1 cellular context compared by ENCODE assay signal in genomic region chr9:35907732-35908483, GRCh38.
TF ChIP-seq lines count a peak whose summit lies in the region.

No MANE protein-coding gene starts in this region.

TF ChIP-seq in HEK293, 187 proteins besides CTCF, POLR2A, EP300 and RAD21 (continued from another document and continues in another):
- no peak for TF ChIP-seq ZNF148 (tag by site-specific recombination; IDR thresholded peaks at IDR 0.05; ENCODE audit: borderline replicate concordance)
- no peak for TF ChIP-seq ZBTB10 (tag by site-specific recombination; IDR thresholded peaks at IDR 0.05)
- no peak for TF ChIP-seq KLF7 (tag by site-specific recombination; IDR thresholded peaks at IDR 0.05; ENCODE audit: borderline replicate concordance)
- TF ChIP-seq ZSCAN5A (tag by site-specific recombination; IDR thresholded peaks at IDR 0.05) = no peak
- no peak for TF ChIP-seq ZIC2 (tag by site-specific recombination; IDR thresholded peaks at IDR 0.05)
- peak; percentile 81 for TF ChIP-seq PRDM1 (tag by site-specific recombination; IDR thresholded peaks at IDR 0.05)
- no peak for TF ChIP-seq ZNF792 (tag by site-specific recombination; IDR thresholded peaks at IDR 0.05)
- no peak for TF ChIP-seq ZNF624 (tag by site-specific recombination; IDR thresholded peaks at IDR 0.05)
- no peak for TF ChIP-seq ZFP41 (tag by site-specific recombination; IDR thresholded peaks at IDR 0.05; ENCODE audit: borderline replicate concordance)
- TF ChIP-seq ZNF830 (tag by site-specific recombination; IDR thresholded peaks at IDR 0.05; ENCODE audit: low read depth) = no peak
- TF ChIP-seq PRDM6 (tag by site-specific recombination; IDR thresholded peaks at IDR 0.05) = no peak
- no peak for TF ChIP-seq ZNF596 (tag by site-specific recombination; IDR thresholded peaks at IDR 0.05)
- no peak for TF ChIP-seq ZNF311 (tag by site-specific recombination; IDR thresholded peaks at IDR 0.05; ENCODE audit: borderline replicate concordance)
- TF ChIP-seq ZNF529 (tag by site-specific recombination; IDR thresholded peaks at IDR 0.05; ENCODE audit: insufficient replicate concordance) = no peak
- TF ChIP-seq ZNF324 (tag by site-specific recombination; IDR thresholded peaks at IDR 0.05) = no peak
- no peak for TF ChIP-seq ZSCAN18 (tag by site-specific recombination; IDR thresholded peaks at IDR 0.05)
- 0 out of 2 replicates have a peak, but pooled peaks have one; percentile 30 for TF ChIP-seq KLF17 (tag by site-specific recombination; IDR thresholded peaks at IDR 0.05)
- TF ChIP-seq ZNF600 (tag by site-specific recombination; IDR thresholded peaks at IDR 0.05) = no peak
- TF ChIP-seq MZF1 (tag by site-specific recombination; IDR thresholded peaks at IDR 0.05; ENCODE audit: borderline replicate concordance) = no peak
- TF ChIP-seq ZNF133 (tag by site-specific recombination; IDR thresholded peaks at IDR 0.05) = no peak
- TF ChIP-seq ZNF704 (tag by site-specific recombination; IDR thresholded peaks at IDR 0.05) = no peak
- no peak for TF ChIP-seq OVOL3 (tag by site-specific recombination; IDR thresholded peaks at IDR 0.05)
- no peak for TF ChIP-seq ZNF433 (tag by site-specific recombination; IDR thresholded peaks at IDR 0.05; ENCODE audit: low read depth)
- no peak for TF ChIP-seq ZFP69B (tag by site-specific recombination; IDR thresholded peaks at IDR 0.05)
- no peak for TF ChIP-seq YY2 (tag by site-specific recombination; IDR thresholded peaks at IDR 0.05)
- TF ChIP-seq ZNF366 (tag by site-specific recombination; conservative IDR thresholded peaks at IDR 0.05) = peak; percentile 78
- TF ChIP-seq ZNF341 (tag by site-specific recombination; IDR thresholded peaks at IDR 0.05; ENCODE audit: low read depth) = no peak
- no peak for TF ChIP-seq ZBTB44 (tag by site-specific recombination; IDR thresholded peaks at IDR 0.05)
- TF ChIP-seq GFI1B (tag by site-specific recombination; IDR thresholded peaks at IDR 0.05) = no peak
- TF ChIP-seq WT1 (tag by site-specific recombination; IDR thresholded peaks at IDR 0.05) = peak; percentile 18; the same call in 1 of the 2 replicates
- TF ChIP-seq ZNF585B (tag by site-specific recombination; IDR thresholded peaks at IDR 0.05) = no peak
- TF ChIP-seq SP2 (tag by site-specific recombination; IDR thresholded peaks at IDR 0.05) = no peak
- peak; percentile 46; the same call in 1 of the 2 replicates for TF ChIP-seq ZBTB17 (tag by site-specific recombination; IDR thresholded peaks at IDR 0.05)
- no peak for TF ChIP-seq IKZF3 (tag by site-specific recombination; IDR thresholded peaks at IDR 0.05)
- 0 out of 2 replicates have a peak, but pooled peaks have one; percentile 40 for TF ChIP-seq SP3 (tag by site-specific recombination; IDR thresholded peaks at IDR 0.05)
- no peak for TF ChIP-seq ZNF112 (tag by site-specific recombination; IDR thresholded peaks at IDR 0.05)
- no peak for TF ChIP-seq KLF1 (tag by site-specific recombination; IDR thresholded peaks at IDR 0.05)
- TF ChIP-seq INSM2 (tag by site-specific recombination; IDR thresholded peaks at IDR 0.05) = no peak
- no peak for TF ChIP-seq ZNF239 (tag by site-specific recombination; IDR thresholded peaks at IDR 0.05)
- no peak for TF ChIP-seq ZNF10 (tag by site-specific recombination; IDR thresholded peaks at IDR 0.05)
- no peak for TF ChIP-seq ZNF202 (tag by site-specific recombination; IDR thresholded peaks at IDR 0.05; ENCODE audit: borderline replicate concordance)
- TF ChIP-seq ZNF280C (tag by site-specific recombination; IDR thresholded peaks at IDR 0.05) = no peak
- TF ChIP-seq ZNF837 (tag by site-specific recombination; IDR thresholded peaks at IDR 0.05) = no peak
- TF ChIP-seq SP7 (tag by site-specific recombination; IDR thresholded peaks at IDR 0.05) = peak; percentile 61
- TF ChIP-seq BCL11B (tag by site-specific recombination; IDR thresholded peaks at IDR 0.05; ENCODE audit: low read depth) = no peak
- TF ChIP-seq GLIS1 (tag by site-specific recombination; IDR thresholded peaks at IDR 0.05) = peak; percentile 32; the same call in 1 of the 2 replicates
- TF ChIP-seq ZBTB48 (tag by site-specific recombination; IDR thresholded peaks at IDR 0.05) = peak; percentile 73
- peak; percentile 44; the same call in 1 of the 2 replicates for TF ChIP-seq KLF10 (tag by site-specific recombination; IDR thresholded peaks at IDR 0.05)
- no peak; the same call in 1 of the 2 replicates for TF ChIP-seq KLF9 (tag by site-specific recombination; IDR thresholded peaks at IDR 0.05; ENCODE audit: low read depth)
- TF ChIP-seq ZNF701 (tag by site-specific recombination; IDR thresholded peaks at IDR 0.05) = no peak
- no peak for TF ChIP-seq ZNF501 (tag by site-specific recombination; IDR thresholded peaks at IDR 0.05)
